17 cellular contexts compared by ENCODE assay signal in genomic region chr15:77173487-77173886, GRCh38.
"Had no signal": no experiment of that assay in that cellular context is flagged by ENCODE, and none has a peak within 500 bp of the region (broad histone marks: within the 10 kb centered on the region; RNA-seq: fewer than 3 reads in every experiment).

No MANE protein-coding gene starts in this region.

- H3K9me3 Mint-ChIP-seq: activated CD4-positive, alpha-beta memory T cell treated with anti-CD3 and anti-CD28 coated beads for 36 hours; activated naive CD4-positive, alpha-beta T cell treated with anti-CD3 and anti-CD28 coated beads, Interleukin-2, amount 10 ng/mL, durations not matched to agents 7 days and 5 days; activated T-helper 2 cell treated with anti-CD3 and anti-CD28 coated beads, Interferon-gamma antibody, Interleukin-2, Interleukin-4, amounts not matched to agents 10 μg/mL and 5 μg/mL and 100 μg/mL, durations not matched to agents 14 hours and 24 hours and 36 hours; neural crest cell; stimulated activated effector memory CD8-positive, alpha-beta T cell treated with anti-CD3 and anti-CD28 coated beads, Interleukin-12 subunit alpha, Interleukin-12 subunit beta, amount 100 ng/mL, for 72 hours had no signal

- H3K4me1 Mint-ChIP-seq: activated CD4-positive, alpha-beta T cell treated with anti-CD3 and anti-CD28 coated beads for 36 hours; neural crest cell had no signal

- H3K4me3 Mint-ChIP-seq: activated CD4-positive, alpha-beta memory T cell treated with anti-CD3 and anti-CD28 coated beads for 36 hours; activated CD4-positive, alpha-beta T cell treated with anti-CD3 and anti-CD28 coated beads for 36 hours; activated CD8-positive, alpha-beta memory T cell treated with anti-CD3 and anti-CD28 coated beads, Interleukin-2, amount 10 ng/mL, durations not matched to agents 7 days and 5 days; activated naive CD4-positive, alpha-beta T cell treated with anti-CD3 and anti-CD28 coated beads, Interleukin-2, amount 10 ng/mL, durations not matched to agents 7 days and 5 days; neural crest cell; stimulated activated effector memory CD8-positive, alpha-beta T cell treated with anti-CD3 and anti-CD28 coated beads, Interleukin-12 subunit alpha, Interleukin-12 subunit beta, amount 100 ng/mL, for 72 hours had no signal

- DNase-seq: activated CD4-positive, alpha-beta memory T cell treated with anti-CD3 and anti-CD28 coated beads for 36 hours; activated CD4-positive, alpha-beta T cell treated with anti-CD3 and anti-CD28 coated beads for 36 hours; activated CD8-positive, alpha-beta memory T cell treated with anti-CD3 and anti-CD28 coated beads, Interleukin-2, amount 10 ng/mL, durations not matched to agents 7 days and 5 days; activated naive CD4-positive, alpha-beta T cell treated with anti-CD3 and anti-CD28 coated beads, Interleukin-2, amount 10 ng/mL, durations not matched to agents 7 days and 5 days; activated T-cell treated with anti-CD3 and anti-CD28 coated beads, Interleukin-2, amount 50 U/mL, for 1 hour; hypothalamus; mesenchymal stem cell; ovary; stimulated activated CD4-positive, alpha-beta T cell treated with anti-CD3 and anti-CD28 coated beads, Interleukin-12 subunit alpha, Interleukin-12 subunit beta, amount 100 ng/mL, for 4 hours; stimulated activated CD4-positive, alpha-beta T cell treated with anti-CD3 and anti-CD28 coated beads, Interleukin-2, amount 100 ng/mL, for 24 hours; T-helper 1 cell had no signal

- H3K27me3 ChIP-seq: esophagus muscularis mucosa, ovary, vagina had no signal

- H3K27ac ChIP-seq: esophagus muscularis mucosa, ovary, vagina, VCaP had no signal

- H3K36me3 ChIP-seq: ovary, vagina had no signal

- H3K9me3 ChIP-seq: esophagus muscularis mucosa, ovary, vagina had no signal

- H3K27ac Mint-ChIP-seq: activated CD4-positive, alpha-beta memory T cell treated with anti-CD3 and anti-CD28 coated beads for 36 hours; activated CD4-positive, alpha-beta T cell treated with anti-CD3 and anti-CD28 coated beads for 36 hours; activated CD8-positive, alpha-beta memory T cell treated with anti-CD3 and anti-CD28 coated beads, Interleukin-2, amount 10 ng/mL, durations not matched to agents 7 days and 5 days; activated naive CD4-positive, alpha-beta T cell treated with anti-CD3 and anti-CD28 coated beads, Interleukin-2, amount 10 ng/mL, durations not matched to agents 7 days and 5 days; activated T-helper 2 cell treated with anti-CD3 and anti-CD28 coated beads, Interferon-gamma antibody, Interleukin-2, Interleukin-4, amounts not matched to agents 10 μg/mL and 5 μg/mL and 100 μg/mL, durations not matched to agents 14 hours and 24 hours and 36 hours; stimulated activated effector memory CD8-positive, alpha-beta T cell treated with anti-CD3 and anti-CD28 coated beads, Interleukin-12 subunit alpha, Interleukin-12 subunit beta, amount 100 ng/mL, for 72 hours had no signal

- H3K4me3 ChIP-seq: esophagus muscularis mucosa, ovary, vagina had no signal

- H3K36me3 Mint-ChIP-seq: activated CD4-positive, alpha-beta memory T cell treated with anti-CD3 and anti-CD28 coated beads for 36 hours; stimulated activated effector memory CD8-positive, alpha-beta T cell treated with anti-CD3 and anti-CD28 coated beads, Interleukin-12 subunit alpha, Interleukin-12 subunit beta, amount 100 ng/mL, for 72 hours had no signal

- ATAC-seq: activated CD4-positive, alpha-beta T cell treated with anti-CD3 and anti-CD28 coated beads for 36 hours; activated CD8-positive, alpha-beta memory T cell treated with anti-CD3 and anti-CD28 coated beads, Interleukin-2, amount 10 ng/mL, durations not matched to agents 7 days and 5 days; stimulated activated effector memory CD8-positive, alpha-beta T cell treated with anti-CD3 and anti-CD28 coated beads, Interleukin-12 subunit alpha, Interleukin-12 subunit beta, amount 100 ng/mL, for 72 hours had no signal

- H3K27me3 Mint-ChIP-seq: activated CD4-positive, alpha-beta memory T cell treated with anti-CD3 and anti-CD28 coated beads for 36 hours; activated CD4-positive, alpha-beta T cell treated with anti-CD3 and anti-CD28 coated beads for 36 hours; activated CD8-positive, alpha-beta memory T cell treated with anti-CD3 and anti-CD28 coated beads, Interleukin-2, amount 10 ng/mL, durations not matched to agents 7 days and 5 days; activated naive CD4-positive, alpha-beta T cell treated with anti-CD3 and anti-CD28 coated beads, Interleukin-2, amount 10 ng/mL, durations not matched to agents 7 days and 5 days had no signal
